ENCODE assay signal across 8 cellular contexts in the genomic region with DNA sequence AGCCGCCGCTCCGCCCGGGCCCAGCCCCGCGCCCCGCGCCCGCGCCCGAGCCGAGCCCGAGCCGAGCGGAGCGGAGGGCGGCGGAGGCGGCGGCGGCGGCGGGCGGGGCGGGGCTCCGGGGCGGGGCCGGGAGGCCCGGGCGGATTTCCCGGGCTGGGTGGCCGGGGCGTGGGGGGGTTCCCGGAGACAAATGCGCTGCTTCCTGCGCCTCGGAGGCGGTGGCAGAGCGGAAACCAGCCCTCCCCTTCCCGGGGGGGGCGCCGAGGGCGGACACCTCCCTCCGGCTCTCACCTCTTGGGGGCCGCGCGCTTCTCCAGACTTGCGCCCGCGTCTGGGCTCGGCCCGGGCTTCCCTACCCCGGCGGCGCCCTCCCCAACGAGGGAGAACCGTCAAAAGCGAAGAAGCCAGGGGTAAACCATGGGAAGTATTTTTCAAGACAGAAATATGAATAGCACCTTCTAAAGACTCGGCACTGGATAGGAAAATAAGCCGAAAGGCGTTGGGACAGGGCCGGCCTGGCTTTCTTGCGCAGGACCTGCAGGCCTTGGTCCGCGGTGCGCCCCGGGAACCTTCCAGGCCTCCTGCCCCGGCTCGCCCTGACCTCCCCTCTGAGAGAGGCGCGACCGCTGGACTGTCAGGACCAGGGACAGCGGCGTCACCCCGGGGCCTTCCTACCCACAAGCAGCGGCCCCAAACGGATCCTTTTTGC. TPM values are rescaled to one million over a fixed set of nuclear protein-coding genes. Genes with fewer than 3 reads are reported as not detected.
A peak's percentile ranks its signal among the peaks of the same experiment; 100 is the strongest.
DNase-seq lines count a peak whose midpoint lies in the region; ATAC-seq, FAIRE-seq and TF ChIP-seq lines count a peak whose summit lies in the region.

TSS of gene MAPK11 (minus strand) at position 79 of the 709 bp plus-strand sequence. CDS start 88 bp downstream, outside the sequence.

- FAIRE-seq in GM12892 (lab: Jason Lieb, UNC), result peak; percentile 76

- ATAC-seq in GM18519 (IDR thresholded peaks at IDR 0.05; ENCODE audit: low FRiP score, unreplicated experiment) (no peak), HG02610 (IDR thresholded peaks at IDR 0.05; ENCODE audit: unreplicated experiment) (no peak)

- no peak for TF ChIP-seq POLR2A in GM12892 (IDR thresholded peaks at IDR 0.05; ENCODE audit: low read depth, low read length)

- peak within 1 kb of the TSS; percentile 57 for H3K27ac ChIP-seq in layer of hippocampus (ENCODE audit: low read depth, low read length)

- peak; percentile 71 for DNase-seq in GM12892 (ENCODE audit: insufficient read length)
- peak; percentile 50 to 70 for DNase-seq in Kasumi-1 (lab: John Stamatoyannopoulos, UW)
- DNase-seq in activated CD4-positive, CD25-positive, alpha-beta regulatory T cell treated with anti-CD3 and anti-CD28 coated beads, Interleukin-2, amount 50 U/mL, for 72 hours, result peak; percentile 72
- peak; percentile 81 for DNase-seq in cerebellum (ENCODE audit: low spot score)
- DNase-seq in stimulated activated CD4-positive, alpha-beta T cell treated with anti-CD3 and anti-CD28 coated beads, Interleukin-1b, Interleukin-23, amount 100 ng/mL, for 4 hours (ENCODE audit: low read depth in 2 of 2), result peak; percentile 62 to 73

- peaks cover 12% of the 10 kb centered on the region for H3K27me3 ChIP-seq in layer of hippocampus (ENCODE audit: control insufficient read depth, insufficient read depth, low read length)

RNA-seq across cellular contexts. Expression of gene MAPK11, which starts in this region (rescaled TPM):
- 7.9 TPM for polyA plus RNA-seq in GM12892 (2012; ENCODE audit: missing spikeins)
- 8.4 TPM for total RNA-seq in cerebellum
